8 cellular contexts compared by ENCODE assay signal in the genomic region with DNA sequence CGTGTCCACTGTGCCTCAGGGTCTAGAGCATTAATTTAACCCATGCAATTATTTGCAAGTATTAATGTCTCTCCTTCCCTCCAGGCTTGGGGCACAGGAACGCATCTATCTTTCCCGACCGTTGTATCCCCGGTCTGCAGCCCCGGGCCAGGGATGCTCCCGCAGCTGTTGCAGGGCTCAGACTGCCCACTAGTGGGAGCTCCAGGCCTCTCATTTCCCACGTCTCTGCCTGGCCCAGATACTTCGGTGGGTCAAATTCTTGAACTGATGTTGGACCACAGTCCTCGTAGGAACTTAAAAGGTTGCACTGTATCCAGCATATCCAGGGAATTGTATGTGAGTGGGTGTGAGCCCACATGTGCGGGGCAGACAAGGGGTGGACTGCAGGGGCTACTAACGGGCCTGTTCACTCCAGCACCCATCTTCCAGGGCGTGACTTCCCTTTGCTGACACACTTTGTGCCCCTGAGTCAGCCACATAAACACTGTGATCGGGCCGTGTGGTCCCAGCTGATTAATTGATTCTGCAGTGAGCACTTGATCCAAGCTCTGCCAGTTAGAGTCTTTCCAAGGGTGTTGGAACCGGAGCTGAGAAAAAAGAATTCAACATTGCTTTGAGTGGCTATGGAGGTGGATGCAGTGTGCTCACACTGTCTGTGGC.
DNase-seq lines count a peak whose midpoint lies in the region; ATAC-seq and TF ChIP-seq lines count a peak whose summit lies in the region.

No MANE protein-coding gene starts in this region.

- H3K36me3 ChIP-seq in adrenal gland (replicated peaks in 1 of 2): no peaks in the 10 kb centered on the region

- ATAC-seq in HG02588 (IDR thresholded peaks at IDR 0.05; ENCODE audit: unreplicated experiment) (no peak), GM21717 (IDR thresholded peaks at IDR 0.05; ENCODE audit: unreplicated experiment) (no peak)

- no peaks in the 10 kb centered on the region for H3K27me3 ChIP-seq in adrenal gland

- WGBS in adrenal gland, 4 donors: 67 to 86% (median 69%) methylated on average over 13 to 16 of the region's 16 CpGs

- H3K27ac ChIP-seq in 22Rv1 (no peak overlapping the region), adrenal gland (no peak overlapping the region)

- intact Hi-C loops in adrenal gland (cut with DNase I): loop anchor here in 1 of 2 donors (10.0 kb wide), 1 partner anchor 1281 kb away; no protein-coding TSS in a partner anchor

- H3K4me1 ChIP-seq in adrenal gland (replicated peaks in 1 of 2): no peaks in the 10 kb centered on the region

- H3K9me3 ChIP-seq in adrenal gland (replicated peaks in 1 of 3): no peaks in the 10 kb centered on the region

- H3K4me3 ChIP-seq in GM12875 (ENCODE audit: low read depth, low read length) (no peak overlapping the region), adrenal gland (no peak overlapping the region)

- DNase-seq in SHP77 treated with DMSO at 0.1 percent for 48 hours (lab: John Stamatoyannopoulos, UW) (peak; percentile 16), adrenal gland (peak in 3 of 7 donors; percentile 45 to 60 (median 46)), mesenteric fat pad (ENCODE audit: low spot score) (peak; percentile 73), NCI-H345 treated with DMSO at 0.1 percent for 48 hours (lab: John Stamatoyannopoulos, UW; ENCODE audit: unreplicated experiment) (no peak)

- TF ChIP-seq CTCF in 22Rv1 (IDR thresholded peaks at IDR 0.05) (peak; percentile 91), GM12875 (IDR thresholded peaks at IDR 0.05; ENCODE audit: borderline replicate concordance, insufficient read depth, low read depth, low read length) (peak; percentile 88), adrenal gland (IDR thresholded peaks at IDR 0.05) (peak; percentile 32 to 58 (median 50))

- no peak for TF ChIP-seq POLR2A in adrenal gland (IDR thresholded peaks at IDR 0.05)
